8 cellular contexts compared by ENCODE assay signal in genomic region chr16:9091867-9092281, GRCh38. TPM values are rescaled to one million over a fixed set of nuclear protein-coding genes. Genes with fewer than 3 reads are reported as not detected.
DNase-seq lines count a peak whose midpoint lies in the region; ATAC-seq and TF ChIP-seq lines count a peak whose summit lies in the region.

No MANE protein-coding gene starts in this region.

- no peak for TF ChIP-seq CTCF in epithelial cell of esophagus (IDR thresholded peaks at IDR 0.05; ENCODE audit: insufficient read depth, low read depth, low read length, missing control alignments)
- no peak for TF ChIP-seq CTCF in natural killer cell (IDR thresholded peaks at IDR 0.05)

- peak overlapping the region in 7 of 8 donors; percentile 6 to 92 (median 66) for H3K4me3 Mint-ChIP-seq in CD4-positive, alpha-beta memory T cell
- peak overlapping the region; percentile 93 for H3K4me3 Mint-ChIP-seq in natural killer cell

- ATAC-seq in GM19467 (IDR thresholded peaks at IDR 0.05; ENCODE audit: unreplicated experiment) = peak; percentile 15
- ATAC-seq in HG03565 (IDR thresholded peaks at IDR 0.05; ENCODE audit: unreplicated experiment) = peak; percentile 9
- peak; percentile 3 to 9 (median 4) for ATAC-seq in natural killer cell

- H3K36me3 ChIP-seq in CD4-positive, alpha-beta memory T cell (ENCODE audit: insufficient read depth, low read length) = peaks cover 12% of the 10 kb centered on the region

- POLR2A ChIA-PET in CD4-positive, alpha-beta memory T cell (lab: Charles Lee; ENCODE audit: partially characterized antibody) = interaction anchor here (0.6 to 4.7 kb wide), 26 partner anchors 10 to 1652 kb away, joined by 3 to 76 read pairs (median 8); partner anchors contain the start of genes CARHSP1, METTL22, NUBP1 and PMM2

- intact Hi-C loops in CD4-positive, alpha-beta memory T cell (cut with micrococcal nuclease) = loop anchor here (1.0 to 10.0 kb wide), 9 partner anchors 13 to 1850 kb away; partner anchors contain the start of genes ATF7IP2, CLEC16A, DEXI and METTL22
- intact Hi-C loops in natural killer cell (cut with micrococcal nuclease) = loop anchor here (1.0 to 5.0 kb wide), 3 partner anchors 35 to 130 kb away; partner anchors contain the start of gene USP7

- H3K27me3 Mint-ChIP-seq in CD4-positive, alpha-beta memory T cell = no peaks in the 10 kb centered on the region
- H3K27me3 Mint-ChIP-seq in natural killer cell (ENCODE audit: low read depth in 2 of 2) = no peaks in the 10 kb centered on the region

- peaks cover 0 to 6% (median 0%) of the 10 kb centered on the region in 8 donors for H3K9me3 Mint-ChIP-seq in CD4-positive, alpha-beta memory T cell
- H3K9me3 Mint-ChIP-seq in natural killer cell = no peaks in the 10 kb centered on the region

- H3K27me3 ChIP-seq in CD4-positive, alpha-beta memory T cell (ENCODE audit: insufficient read depth, low read length) = no peaks in the 10 kb centered on the region

- peak overlapping the region; percentile 23 to 69 for H3K4me3 ChIP-seq in CD4-positive, alpha-beta memory T cell (ENCODE audit: low read length in 2 of 2)
- peak overlapping the region; percentile 86 for H3K4me3 ChIP-seq in epithelial cell of esophagus (ENCODE audit: low read length)

- peak in 4 of 5 donors; percentile 40 to 61 (median 54) for DNase-seq in CD4-positive, alpha-beta memory T cell
- DNase-seq in activated CD4-positive, alpha-beta T cell treated with anti-CD3 and anti-CD28 coated beads, Interleukin-2, amount 50 U/mL, for 48 hours = peak; percentile 44 to 53
- peak; percentile 44 for DNase-seq in epithelial cell of esophagus (ENCODE audit: low read depth)
- DNase-seq in natural killer cell = peak; percentile 53
- DNase-seq in ureter (ENCODE audit: low spot score) = peak; percentile 52
- DNase-seq in T1000 (lab: John Stamatoyannopoulos, UW) = no peak

- peak overlapping the region in 6 of 7 donors; percentile 13 to 86 (median 44) for H3K27ac Mint-ChIP-seq in CD4-positive, alpha-beta memory T cell
- H3K27ac Mint-ChIP-seq in natural killer cell = peak overlapping the region; percentile 92 to 99

- peaks cover 49% of the 10 kb centered on the region for H3K4me1 ChIP-seq in CD4-positive, alpha-beta memory T cell (ENCODE audit: insufficient read depth, low read length)

- H3K27ac ChIP-seq in CD4-positive, alpha-beta memory T cell (ENCODE audit: low read depth, low read length) = peak overlapping the region; percentile 93

- H3K9me3 ChIP-seq in CD4-positive, alpha-beta memory T cell (ENCODE audit: control insufficient read depth in 1 of 2, low read length in 2 of 2) = no peaks in the 10 kb centered on the region

- CTCF ChIA-PET in CD4-positive, alpha-beta memory T cell (lab: Charles Lee; ENCODE audit: partially characterized antibody) = interaction anchor here (3.4 kb wide), 1 partner anchor 10 kb away, joined by 11 read pairs; no protein-coding TSS in a partner anchor

- peaks cover 33 to 58% (median 39%) of the 10 kb centered on the region in 4 donors for H3K4me1 Mint-ChIP-seq in CD4-positive, alpha-beta memory T cell
- H3K4me1 Mint-ChIP-seq in natural killer cell = peaks cover 53 to 57% of the 10 kb centered on the region in 2 donors

- peaks cover 27 to 38% of the 10 kb centered on the region in 2 donors for H3K36me3 Mint-ChIP-seq in CD4-positive, alpha-beta memory T cell
- H3K36me3 Mint-ChIP-seq in natural killer cell = peaks cover 6% of the 10 kb centered on the region

RNA-seq across cellular contexts. Expression of gene HAPSTR1, which starts 0.4 kb away (rescaled TPM):
- 10 to 100 TPM; 89.6 to 90.5 TPM for total RNA-seq in CD4-positive, alpha-beta memory T cell
- polyA plus RNA-seq in CD4-positive, alpha-beta memory T cell = 10 to 100 TPM in 1 of 2 donors, 1 to 10 TPM in 1; 7.2 to 21.1 TPM
- 100 to 1,000 TPM; 135 to 145 (median 138) TPM for total RNA-seq in natural killer cell
- total RNA-seq in ureter = 81.1 TPM
